ENCODE assay signal across 14 cellular contexts in the genomic region with DNA sequence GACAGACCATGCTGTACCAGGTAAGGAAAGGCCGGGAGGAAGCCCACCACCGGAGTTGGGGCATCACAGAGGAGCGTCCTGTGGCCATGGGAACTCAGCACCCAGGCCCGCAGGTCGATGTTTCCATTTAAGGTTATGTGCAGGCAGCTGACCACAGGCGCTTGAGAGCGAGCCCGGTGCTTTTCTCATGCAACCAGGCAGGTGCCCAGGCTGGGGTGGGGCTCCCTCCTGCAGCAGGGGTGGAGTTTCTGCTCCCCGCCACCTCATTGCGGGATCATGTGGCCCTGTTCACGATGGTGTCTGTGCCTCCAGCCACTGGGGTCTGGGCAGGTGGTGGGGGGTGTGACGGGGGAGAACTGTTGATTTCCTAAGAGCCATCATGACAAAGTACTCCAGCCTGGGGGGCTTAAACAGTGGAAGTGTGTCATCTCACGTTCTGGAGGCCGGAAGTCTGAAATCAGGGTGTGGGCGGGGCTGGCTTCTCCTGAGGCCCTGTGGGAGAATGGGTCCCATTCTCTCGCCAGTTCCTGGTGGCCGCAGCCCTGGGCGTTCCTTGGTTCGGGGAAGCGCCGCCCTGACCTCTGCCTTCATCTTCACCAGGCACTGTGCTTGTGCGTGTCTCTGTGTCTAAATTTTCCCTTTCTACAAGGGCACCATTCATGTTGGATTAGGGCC.
DNase-seq lines count a peak whose midpoint lies in the region; ATAC-seq, FAIRE-seq and TF ChIP-seq lines count a peak whose summit lies in the region.
"Had no signal": no experiment of that assay in that cellular context is flagged by ENCODE, and none has a peak within 500 bp of the region (broad histone marks: within the 10 kb centered on the region; RNA-seq: fewer than 3 reads in every experiment).

No MANE protein-coding gene starts in this region.

- H2BK12ac ChIP-seq in H1 (ENCODE audit: low read depth, low read length): no peak overlapping the region

- TF ChIP-seq RAD21 in H1 (IDR thresholded peaks at IDR 0.05 in 1 of 2, conservative IDR thresholded peaks at IDR 0.05 in 1 of 2; ENCODE audit: low read depth in 2 of 2, low read length in 2 of 2): no peak

- peaks cover 0 to 6% (median 0%) of the 10 kb centered on the region in 4 experiments; a peak in 1 of 7 replicates for H3K4me1 ChIP-seq in H1 (replicated peaks in 1 of 4; ENCODE audit: control insufficient read depth in 3 of 4, insufficient read depth in 4 of 4, low read length in 3 of 4)
- H3K4me1 ChIP-seq in spleen: no peaks in the 10 kb centered on the region

- H2BK15ac ChIP-seq in H1 (ENCODE audit: low read length): no peak overlapping the region

- no peak overlapping the region for H3K4me3 ChIP-seq in H7 (ENCODE audit: insufficient read depth, low read depth, low read length)
- H3K4me3 ChIP-seq in H1 (ENCODE audit: extremely low read depth in 1 of 4, insufficient read depth in 2 of 4, low read depth in 3 of 4, low read length in 4 of 4): no peak overlapping the region
- H3K4me3 ChIP-seq in spleen: no peak overlapping the region

- no peak overlapping the region for H3K56ac ChIP-seq in H1 (replicated peaks; ENCODE audit: insufficient read length, low read depth, low read length)

- H2BK5ac ChIP-seq in H1 (ENCODE audit: low read depth, low read length): no peak overlapping the region

- no peak for TF ChIP-seq EP300 in H1 (IDR thresholded peaks at IDR 0.05; ENCODE audit: borderline replicate concordance in 1 of 2, low read depth in 2 of 2, low read length in 2 of 2)

- H3K36me3 ChIP-seq in H7 (replicated peaks; ENCODE audit: control insufficient read depth, insufficient read depth, low read length) (no peaks in the 10 kb centered on the region), H1 (ENCODE audit: control insufficient read depth in 2 of 4, insufficient read depth in 4 of 4, low read length in 3 of 4) (no peaks in the 10 kb centered on the region), spleen (no peaks in the 10 kb centered on the region)

- H3K23me2 ChIP-seq in H1 (ENCODE audit: low read depth, low read length): no peaks in the 10 kb centered on the region

- POLR2A ChIA-PET in H1 (lab: Charles Lee; ENCODE audit: partially characterized antibody): interaction anchor here (0.7 kb wide), 1 partner anchor 9 kb away, joined by 3 read pairs; no protein-coding TSS in a partner anchor

- no peaks in the 10 kb centered on the region for H3K36me3 Mint-ChIP-seq in activated CD4-positive, alpha-beta T cell treated with anti-CD3 and anti-CD28 coated beads, Interleukin-2, amount 10 ng/mL, durations not matched to agents 24 days and 14 days (ENCODE audit: low read depth)

- H3K14ac ChIP-seq in H1 (ENCODE audit: insufficient read length): no peak overlapping the region

- H4K20me1 ChIP-seq in H1 (replicated peaks in 1 of 2; ENCODE audit: control insufficient read depth in 1 of 2, insufficient read depth in 2 of 2, low read length in 2 of 2): no peaks in the 10 kb centered on the region

- no peaks in the 10 kb centered on the region for H3K79me1 ChIP-seq in H1 (ENCODE audit: low read depth, low read length)

- no peak overlapping the region for H3K4ac ChIP-seq in H1 (replicated peaks; ENCODE audit: insufficient read length, low read depth, low read length)

- no peak for TF ChIP-seq POLR2A in H1 (IDR thresholded peaks at IDR 0.05; ENCODE audit: control extremely low read depth in 1 of 2, low read depth in 2 of 2, low read length in 2 of 2)
- no peak for TF ChIP-seq POLR2A in spleen (IDR thresholded peaks at IDR 0.05)

- no peaks in the 10 kb centered on the region for H3K4me1 Mint-ChIP-seq in activated CD4-positive, alpha-beta T cell treated with anti-CD3 and anti-CD28 coated beads, Interleukin-2, amount 10 ng/mL, durations not matched to agents 24 days and 14 days

- H3K4me2 ChIP-seq in H1 (ENCODE audit: insufficient read depth in 1 of 2, low read depth in 2 of 2, low read length in 2 of 2): no peak overlapping the region

- H4K91ac ChIP-seq in H1 (replicated peaks; ENCODE audit: insufficient read length, low read length): no peak overlapping the region

- H3K27me3 ChIP-seq in H7 (ENCODE audit: control insufficient read depth, insufficient read depth, low read length) (no peaks in the 10 kb centered on the region), H1 (replicated peaks in 1 of 4; ENCODE audit: control insufficient read depth in 3 of 4, extremely low read depth in 1 of 4, insufficient read depth in 3 of 4, low read length in 3 of 4) (no peaks in the 10 kb centered on the region; a peak in 1 of 7 replicates), spleen (replicated peaks in 1 of 7) (peaks cover 0 to 38% (median 0%) of the 10 kb centered on the region in 7 donors)

- H2AFZ ChIP-seq in H1 (ENCODE audit: low read length): no peak overlapping the region

- H3K18ac ChIP-seq in H1 (ENCODE audit: extremely low read depth, low read length): no peak overlapping the region

- H4K5ac ChIP-seq in H1 (ENCODE audit: insufficient read length, low read depth, low read length): no peak overlapping the region

- 73% methylated on average over 22 of the region's 22 CpGs; no CpG with 5 or more reads in 1 of the 2 experiments for WGBS in H1 (ENCODE audit: extremely low coverage in 1 of 2, insufficient coverage in 1 of 2, insufficient read length in 1 of 2, insufficient replicate concordance in 2 of 2, low coverage in 1 of 2, low lambda C conversion rate in 2 of 2, missing lambda C conversion rate in 1 of 2), 2 experiments
- 69 to 86% (median 80%) methylated on average over 12 to 22 of the region's 22 CpGs for WGBS in spleen, 5 donors

- H3K4me3 Mint-ChIP-seq in activated CD4-positive, alpha-beta T cell treated with anti-CD3 and anti-CD28 coated beads, Interleukin-2, amount 10 ng/mL, durations not matched to agents 24 days and 14 days: no peak overlapping the region

- H3K9me3 Mint-ChIP-seq in activated CD4-positive, alpha-beta T cell treated with anti-CD3 and anti-CD28 coated beads, Interleukin-2, amount 10 ng/mL, durations not matched to agents 24 days and 14 days: peaks cover 4% of the 10 kb centered on the region

- intact Hi-C loops in spleen (cut with DNase I; ENCODE audit: low total_unique reads): no loop called here
- intact Hi-C loops in activated CD4-positive, alpha-beta T cell treated with anti-CD3 and anti-CD28 coated beads, Interleukin-2, amount 10 ng/mL, durations not matched to agents 24 days and 14 days (cut with micrococcal nuclease): no loop called here

- peak; percentile 80 for DNase-seq in H7
- peak in 1 of 2 experiments; percentile 48 for DNase-seq in H1 (ENCODE audit: low read depth in 1 of 2, low spot score in 2 of 2)
- DNase-seq in left lobe of liver (ENCODE audit: low spot score): peak; percentile 24
- peak; percentile 62 for DNase-seq in spleen
- no peak for DNase-seq in activated CD4-positive, alpha-beta T cell treated with anti-CD3 and anti-CD28 coated beads, Interleukin-2, amount 10 ng/mL, durations not matched to agents 24 days and 14 days
- DNase-seq in effector CD4-positive, alpha-beta T cell: no peak
- no peak for DNase-seq in UCSD-AML1 (lab: John Stamatoyannopoulos, UW; ENCODE audit: unreplicated experiment)
- DNase-seq: C1 segment of cervical spinal cord, NCI-H1417, NCI-H187 treated with DMSO at 0.1 percent for 48 hours, NCI-H446, NCI-H69, SHP77 had no signal

- H3K27ac Mint-ChIP-seq in activated CD4-positive, alpha-beta T cell treated with anti-CD3 and anti-CD28 coated beads, Interleukin-2, amount 10 ng/mL, durations not matched to agents 24 days and 14 days: no peak overlapping the region

- no peak overlapping the region for H2BK20ac ChIP-seq in H1 (ENCODE audit: low read length)

- H2AK5ac ChIP-seq in H1 (ENCODE audit: low read depth, low read length): no peak overlapping the region

- FAIRE-seq in H1 (lab: Jason Lieb, UNC): no peak

- CTCF ChIA-PET in H1 (lab: Charles Lee; ENCODE audit: partially characterized antibody): interaction anchor here (0.7 to 1.0 kb wide), 2 partner anchors 16 to 263 kb away, joined by 3 to 4 read pairs; no protein-coding TSS in a partner anchor

- H3K79me2 ChIP-seq in H1 (ENCODE audit: control insufficient read depth in 1 of 2, insufficient read depth in 2 of 2, low read length in 2 of 2): no peaks in the 10 kb centered on the region

- H3K9ac ChIP-seq in H1 (replicated peaks in 1 of 4; ENCODE audit: extremely low read depth in 1 of 4, low read depth in 3 of 4, low read length in 3 of 4): no peak overlapping the region

- no peak for TF ChIP-seq CTCF in H1 (IDR thresholded peaks at IDR 0.05; ENCODE audit: control extremely low read depth in 1 of 3, insufficient read depth in 1 of 3, low read depth in 1 of 3, low read length in 3 of 3)
- no peak for TF ChIP-seq CTCF in spleen (IDR thresholded peaks at IDR 0.05 in 8 of 11, conservative IDR thresholded peaks at IDR 0.05 in 3 of 11)

- ATAC-seq in left lobe of liver (no peak), GM18909 (IDR thresholded peaks at IDR 0.05; ENCODE audit: poor library complexity, unreplicated experiment) (no peak)

- H3K27me3 Mint-ChIP-seq in activated CD4-positive, alpha-beta T cell treated with anti-CD3 and anti-CD28 coated beads, Interleukin-2, amount 10 ng/mL, durations not matched to agents 24 days and 14 days: no peaks in the 10 kb centered on the region

- no peak overlapping the region for H3K27ac ChIP-seq in H1 (ENCODE audit: low read depth, low read length)
- no peak overlapping the region for H3K27ac ChIP-seq in spleen

- no peaks in the 10 kb centered on the region for H3K9me3 ChIP-seq in H1 (ENCODE audit: insufficient read depth in 2 of 2, low read depth in 1 of 2, low read length in 1 of 2)
- peaks cover 0 to 16% (median 6%) of the 10 kb centered on the region in 8 donors for H3K9me3 ChIP-seq in spleen

- no peak overlapping the region for H2BK120ac ChIP-seq in H1 (replicated peaks; ENCODE audit: low read depth, low read length)

- no peak overlapping the region; the same call in 1 of the 2 replicates for H4K8ac ChIP-seq in H1 (ENCODE audit: extremely low read depth, insufficient read depth, low read length)

- no peak overlapping the region for H3K23ac ChIP-seq in H1 (ENCODE audit: insufficient read length)

TF ChIP-seq in H1, 55 proteins besides CTCF, POLR2A, EP300 and RAD21 (continues in another document):
- TF ChIP-seq FOSL1 (IDR thresholded peaks at IDR 0.05; ENCODE audit: insufficient read depth, low read depth, low read length): no peak
- no peak for TF ChIP-seq CREB1 (IDR thresholded peaks at IDR 0.05)
- TF ChIP-seq BRCA1 (IDR thresholded peaks at IDR 0.05; ENCODE audit: low read depth, low read length): no peak
- no peak for TF ChIP-seq HDAC2 (IDR thresholded peaks at IDR 0.05; ENCODE audit: borderline replicate concordance in 1 of 2, low read depth in 2 of 2, low read length in 2 of 2)
- no peak for TF ChIP-seq HDAC6 (IDR thresholded peaks at IDR 0.05; ENCODE audit: low read depth, low read length)
- TF ChIP-seq, protein P1, sequence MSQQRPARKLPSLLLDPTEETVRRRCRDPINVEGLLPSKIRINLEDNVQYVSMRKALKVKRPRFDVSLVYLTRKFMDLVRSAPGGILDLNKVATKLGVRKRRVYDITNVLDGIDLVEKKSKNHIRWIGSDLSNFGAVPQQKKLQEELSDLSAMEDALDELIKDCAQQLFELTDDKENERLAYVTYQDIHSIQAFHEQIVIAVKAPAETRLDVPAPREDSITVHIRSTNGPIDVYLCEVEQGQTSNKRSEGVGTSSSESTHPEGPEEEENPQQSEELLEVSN (IDR thresholded peaks at IDR 0.05): peak; percentile 57; the same call in 1 of the 2 replicates
- TF ChIP-seq CTBP2 (IDR thresholded peaks at IDR 0.05; ENCODE audit: borderline replicate concordance, insufficient read depth, insufficient read length, low read length): no peak

Comparison
In these comparisons a context has a peak if more than half of its experiments do, and no peak if none do; other contexts are left out.
1. DNase-seq: peak in H7 (single experiment), left lobe of liver (single experiment) and spleen (single experiment); none in activated CD4-positive, alpha-beta T cell treated with anti-CD3 and anti-CD28 coated beads, Interleukin-2, amount 10 ng/mL, durations not matched to agents 24 days and 14 days (single experiment), effector CD4-positive, alpha-beta T cell (single experiment) and UCSD-AML1 (single experiment).